ENCODE assay signal across 27 cellular contexts in the genomic region with DNA sequence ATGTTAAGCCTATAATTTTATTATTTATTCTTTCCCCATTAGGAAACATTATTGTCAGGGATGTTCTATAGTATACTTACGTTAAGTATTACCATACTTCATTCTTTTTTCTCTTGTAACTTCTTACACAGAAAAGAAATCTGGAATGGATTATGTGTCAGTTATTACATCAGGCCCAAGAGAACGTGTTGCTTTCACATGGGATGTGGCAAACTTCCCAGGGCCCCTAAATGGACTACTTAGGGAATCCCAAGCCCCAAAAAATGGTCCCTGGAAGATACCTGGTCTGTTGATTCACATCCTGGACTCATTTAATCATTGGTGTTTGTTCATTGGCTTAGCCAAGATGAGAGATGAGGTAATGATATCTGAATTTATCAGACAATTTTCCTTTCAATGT.
"Had no signal": no experiment of that assay in that cellular context is flagged by ENCODE, and none has a peak within 500 bp of the region (broad histone marks: within the 10 kb centered on the region; RNA-seq: fewer than 3 reads in every experiment).

No MANE protein-coding gene starts in this region.

- H3K4me1 ChIP-seq: left ventricle myocardium inferior, neural progenitor cell, parathyroid adenoma, right atrium auricular region, suprapubic skin, tibial artery, upper lobe of right lung had no signal

- H3K4me3 ChIP-seq: left ventricle myocardium inferior, lung, neural progenitor cell, right atrium auricular region, skin epidermis, suprapubic skin, thoracic aorta, tibial artery, upper lobe of right lung had no signal

- H3K27me3 ChIP-seq: neural progenitor cell, neutrophil, right atrium auricular region, suprapubic skin, tibial artery, upper lobe of right lung had no signal

- H3K27ac ChIP-seq: left ventricle myocardium inferior, neural progenitor cell, neutrophil, parathyroid adenoma, right atrium auricular region, skin epidermis, suprapubic skin, thoracic aorta, tibial artery, upper lobe of right lung had no signal

- ATAC-seq: natural killer cell; sciatic nerve; stimulated activated effector memory CD8-positive, alpha-beta T cell treated with anti-CD3 and anti-CD28 coated beads, Interleukin-12 subunit alpha, Interleukin-12 subunit beta, amount 100 ng/mL, for 72 hours; upper lobe of right lung had no signal

- H3K9me3 ChIP-seq: neutrophil had no signal

- H3K36me3 ChIP-seq: left ventricle myocardium inferior, neural progenitor cell, neutrophil, right atrium auricular region, suprapubic skin, thoracic aorta, tibial artery, upper lobe of right lung had no signal

- DNase-seq: hypothalamus; immature natural killer cell; kidney; left ventricle myocardium inferior; mesendoderm; naive B cell; natural killer cell; nephron progenitor cell; occipital lobe; stimulated activated CD4-positive, alpha-beta T cell treated with anti-CD3 and anti-CD28 coated beads, Interleukin-12 subunit alpha, Interleukin-12 subunit beta, amount 100 ng/mL, for 4 hours; stimulated activated CD4-positive, alpha-beta T cell treated with anti-CD3 and anti-CD28 coated beads, Interleukin-15, amount 100 ng/mL, for 24 hours; stimulated activated CD4-positive, alpha-beta T cell treated with anti-CD3 and anti-CD28 coated beads, Interleukin-2, amount 100 ng/mL, for 24 hours; stimulated activated CD4-positive, alpha-beta T cell treated with anti-CD3 and anti-CD28 coated beads, Interleukin-4, amount 100 ng/mL, for 1 hour; stimulated activated naive CD4-positive, alpha-beta T cell; tibial artery; trophoblast cell; upper lobe of right lung had no signal
